9 cellular contexts compared by ENCODE assay signal in genomic region chr11:109806205-109806604, GRCh38.
"Had no signal": no experiment of that assay in that cellular context is flagged by ENCODE, and none has a peak within 500 bp of the region (broad histone marks: within the 10 kb centered on the region; RNA-seq: fewer than 3 reads in every experiment).

No MANE protein-coding gene starts in this region.

- DNase-seq: GM23248, GOT3, H7, H9, HCEC 1CT, HFFc6 had no signal

- H3K4me2 ChIP-seq: GM23338 had no signal

- H3K4me3 ChIP-seq: GM23248, GM23338, HAP-1 had no signal

- ATAC-seq: GM23338, HCT116 had no signal

- H3K36me3 ChIP-seq: HAP-1 had no signal

- H3K9ac ChIP-seq: GM23248 had no signal

- H2AFZ ChIP-seq: GM23248, GM23338 had no signal

- H3K9me3 ChIP-seq: HAP-1 had no signal

- H3K27ac ChIP-seq: GM23248 had no signal

- H3K4me1 ChIP-seq: HAP-1 had no signal
